Comparison of ENCODE assay signal across 11 cellular contexts in genomic region chr2:38409136-38409903, GRCh38. TPM values are rescaled to one million over a fixed set of nuclear protein-coding genes. Genes with fewer than 3 reads are reported as not detected.
DNase-seq lines count a peak whose midpoint lies in the region; ATAC-seq and TF ChIP-seq lines count a peak whose summit lies in the region.
"Had no signal": no experiment of that assay in that cellular context is flagged by ENCODE, and none has a peak within 500 bp of the region (broad histone marks: within the 10 kb centered on the region; RNA-seq: fewer than 3 reads in every experiment).

No MANE protein-coding gene starts in this region.

- H3K27ac Mint-ChIP-seq in activated CD4-positive, alpha-beta T cell treated with anti-CD3 and anti-CD28 coated beads, Interleukin-2, amount 10 ng/mL, durations not matched to agents 24 days and 14 days: no peak overlapping the region
- H3K27ac Mint-ChIP-seq: dendritic cell treated with granulocyte-macrophage colony-stimulating factor and Interleukin-4, amounts not matched to agents 40 ng/mL and 50 ng/mL, for 4 days had no signal

- intact Hi-C loops in activated CD4-positive, alpha-beta T cell treated with anti-CD3 and anti-CD28 coated beads, Interleukin-2, amount 10 ng/mL, durations not matched to agents 24 days and 14 days (cut with micrococcal nuclease): no loop called here

- DNase-seq in suprapubic skin (ENCODE audit: low spot score in 2 of 2) (no peak), epidermal melanocyte (ENCODE audit: insufficient read length, low spot score) (no peak), HCEC 1CT (no peak)
- DNase-seq in activated CD4-positive, alpha-beta T cell treated with anti-CD3 and anti-CD28 coated beads, Interleukin-2, amount 10 ng/mL, durations not matched to agents 24 days and 14 days: no peak
- DNase-seq in activated CD4-positive, alpha-beta T cell treated with anti-CD3 and anti-CD28 coated beads, Interleukin-2, amount 50 U/mL, for 4 hours: no peak

- peaks cover 5% of the 10 kb centered on the region for H3K27me3 Mint-ChIP-seq in activated CD4-positive, alpha-beta T cell treated with anti-CD3 and anti-CD28 coated beads, Interleukin-2, amount 10 ng/mL, durations not matched to agents 24 days and 14 days
- H3K27me3 Mint-ChIP-seq: dendritic cell treated with granulocyte-macrophage colony-stimulating factor and Interleukin-4, amounts not matched to agents 40 ng/mL and 50 ng/mL, for 4 days had no signal

- no peaks in the 10 kb centered on the region for H3K36me3 ChIP-seq in suprapubic skin
- H3K36me3 ChIP-seq: neutrophil, thoracic aorta had no signal

- peak; percentile 75 for ATAC-seq in GM19351 (IDR thresholded peaks at IDR 0.05; ENCODE audit: unreplicated experiment)
- peak; percentile 74 for ATAC-seq in HG03280 (IDR thresholded peaks at IDR 0.05; ENCODE audit: unreplicated experiment)
- peak; percentile 97 for ATAC-seq in esophagus mucosa

- H3K4me3 ChIP-seq in suprapubic skin: no peak overlapping the region
- H3K4me3 ChIP-seq: thoracic aorta had no signal

- H3K9me3 ChIP-seq in suprapubic skin: no peaks in the 10 kb centered on the region

- TF ChIP-seq POLR2A in suprapubic skin (IDR thresholded peaks at IDR 0.05): no peak

- no peaks in the 10 kb centered on the region for H3K36me3 Mint-ChIP-seq in activated CD4-positive, alpha-beta T cell treated with anti-CD3 and anti-CD28 coated beads, Interleukin-2, amount 10 ng/mL, durations not matched to agents 24 days and 14 days (ENCODE audit: low read depth)

- H3K4me3 Mint-ChIP-seq in activated CD4-positive, alpha-beta T cell treated with anti-CD3 and anti-CD28 coated beads, Interleukin-2, amount 10 ng/mL, durations not matched to agents 24 days and 14 days: no peak overlapping the region
- H3K4me3 Mint-ChIP-seq: dendritic cell treated with granulocyte-macrophage colony-stimulating factor and Interleukin-4, amounts not matched to agents 40 ng/mL and 50 ng/mL, for 4 days had no signal

- TF ChIP-seq EP300 in suprapubic skin (IDR thresholded peaks at IDR 0.05): no peak

- no peak for TF ChIP-seq CTCF in suprapubic skin (IDR thresholded peaks at IDR 0.05)

- H3K4me1 ChIP-seq in suprapubic skin: peaks cover 56% of the 10 kb centered on the region

- no peaks in the 10 kb centered on the region for H3K4me1 Mint-ChIP-seq in activated CD4-positive, alpha-beta T cell treated with anti-CD3 and anti-CD28 coated beads, Interleukin-2, amount 10 ng/mL, durations not matched to agents 24 days and 14 days

- H3K27me3 ChIP-seq in suprapubic skin: no peaks in the 10 kb centered on the region
- H3K27me3 ChIP-seq: neutrophil had no signal

- H3K9me3 Mint-ChIP-seq in activated CD4-positive, alpha-beta T cell treated with anti-CD3 and anti-CD28 coated beads, Interleukin-2, amount 10 ng/mL, durations not matched to agents 24 days and 14 days: peaks cover 19% of the 10 kb centered on the region

- WGBS in suprapubic skin: 3% methylated on average over 2 of the region's 2 CpGs

- peak overlapping the region; percentile 81 for H3K27ac ChIP-seq in suprapubic skin
- H3K27ac ChIP-seq: neutrophil, thoracic aorta had no signal

RNA-seq across cellular contexts. Expression of gene ATL2, which starts 32.2 kb away (rescaled TPM):
- total RNA-seq in esophagus mucosa (52.2 TPM), suprapubic skin (100 to 1,000 TPM; 144 to 230 (median 170) TPM)
- 58.1 and 67.3 TPM in 2 replicates for total RNA-seq in activated CD4-positive, alpha-beta T cell treated with anti-CD3 and anti-CD28 coated beads, Interleukin-2, amount 10 ng/mL, durations not matched to agents 24 days and 14 days
